In genomic region chrX:53266175-53266574, GRCh38 we compare ENCODE assay signal across 17 cellular contexts. TPM values are rescaled to one million over a fixed set of nuclear protein-coding genes. Genes with fewer than 3 reads are reported as not detected.
A peak's percentile ranks its signal among the peaks of the same experiment; 100 is the strongest.
DNase-seq lines count a peak whose midpoint lies in the region; ATAC-seq and TF ChIP-seq lines count a peak whose summit lies in the region.
"Had no signal": no experiment of that assay in that cellular context is flagged by ENCODE, and none has a peak within 500 bp of the region (broad histone marks: within the 10 kb centered on the region; RNA-seq: fewer than 3 reads in every experiment).

No MANE protein-coding gene starts in this region.

- in situ Hi-C loops in brain microvascular endothelial cell (cut with HindIII; ENCODE audit: low pct_ligation_motif_present, low sequenced_read_pairs): no loop called here

- no peaks in the 10 kb centered on the region for H3F3A ChIP-seq in DOHH2 (ENCODE audit: control insufficient read depth, insufficient read depth)

- H3K4me1 ChIP-seq in DOHH2 (ENCODE audit: control insufficient read depth, low read length) (peaks cover 37% of the 10 kb centered on the region), left lung (peaks cover 2 to 43% of the 10 kb centered on the region in 2 donors), subcutaneous abdominal adipose tissue (ENCODE audit: control insufficient read depth in 5 of 5, insufficient read depth in 5 of 5, low read length in 5 of 5) (peaks cover 0 to 43% (median 27%) of the 10 kb centered on the region in 5 donors)

- H3K4me2 ChIP-seq in DOHH2 (ENCODE audit: low read length): peak overlapping the region; percentile 48; the same call in 1 of the 2 replicates

- H3K4me3 Mint-ChIP-seq in T-cell: no peak overlapping the region
- H3K4me3 Mint-ChIP-seq: activated naive CD4-positive, alpha-beta T cell treated with anti-CD3 and anti-CD28 coated beads for 36 hours; memory B cell had no signal

- intact Hi-C loops in left lung (cut with DNase I): no loop called here

- H3K9me3 ChIP-seq in DOHH2 (ENCODE audit: control insufficient read depth, insufficient read depth, low read length) (no peaks in the 10 kb centered on the region), left lung (no peaks in the 10 kb centered on the region), subcutaneous abdominal adipose tissue (ENCODE audit: control insufficient read depth in 5 of 5, low read length in 5 of 5) (no peaks in the 10 kb centered on the region)

- H3K27ac ChIP-seq in DOHH2 (ENCODE audit: low read depth, low read length) (no peak overlapping the region), brain microvascular endothelial cell (peak overlapping the region; percentile 32), left lung (peak overlapping the region; percentile 45 to 59), subcutaneous abdominal adipose tissue (ENCODE audit: low read depth, low read length) (peak overlapping the region; percentile 60)

- peaks cover 0 to 16% of the 10 kb centered on the region in 2 donors for H3K27me3 Mint-ChIP-seq in T-cell

- H3K36me3 Mint-ChIP-seq in T-cell: no peaks in the 10 kb centered on the region
- H3K36me3 Mint-ChIP-seq: memory B cell had no signal

- CTCF ChIA-PET in T-cell (lab: Charles Lee): interaction anchor here in 1 of 2 donors (0.7 kb wide), 1 partner anchor 18 kb away, joined by 4 read pairs; no protein-coding TSS in a partner anchor

- H3K4me1 Mint-ChIP-seq in T-cell: peaks cover 24 to 32% (median 26%) of the 10 kb centered on the region in 3 donors

- ATAC-seq in left lung (peak; percentile 58), GM21619 (IDR thresholded peaks at IDR 0.05; ENCODE audit: unreplicated experiment) (no peak), T-cell (replicated peaks in 1 of 4) (no peak)

- no peaks in the 10 kb centered on the region for H4K20me1 ChIP-seq in DOHH2 (ENCODE audit: control insufficient read depth, insufficient read depth, low read depth, low read length)

- no peak overlapping the region for H3K27ac Mint-ChIP-seq in T-cell
- H3K27ac Mint-ChIP-seq: activated naive CD4-positive, alpha-beta T cell treated with anti-CD3 and anti-CD28 coated beads for 36 hours; memory B cell had no signal

- no peak for TF ChIP-seq CTCF in DOHH2 (IDR thresholded peaks at IDR 0.05; ENCODE audit: low read depth, low read length, poor library complexity, severe bottlenecking)
- no peak for TF ChIP-seq CTCF in brain microvascular endothelial cell (IDR thresholded peaks at IDR 0.05; ENCODE audit: low read depth, low read length, missing control alignments)
- TF ChIP-seq CTCF in left lung (IDR thresholded peaks at IDR 0.05): no peak

- H3K36me3 ChIP-seq in DOHH2 (ENCODE audit: control insufficient read depth, low read length): no peaks in the 10 kb centered on the region
- no peaks in the 10 kb centered on the region for H3K36me3 ChIP-seq in brain microvascular endothelial cell (replicated peaks)
- no peaks in the 10 kb centered on the region for H3K36me3 ChIP-seq in left lung
- H3K36me3 ChIP-seq in subcutaneous abdominal adipose tissue (ENCODE audit: control insufficient read depth in 5 of 5, insufficient read depth in 5 of 5, low read length in 5 of 5): no peaks in the 10 kb centered on the region

- H3K9me3 Mint-ChIP-seq in T-cell: no peaks in the 10 kb centered on the region
- H3K9me3 Mint-ChIP-seq: activated naive CD4-positive, alpha-beta T cell treated with anti-CD3 and anti-CD28 coated beads for 36 hours; memory B cell had no signal

- H3K4me3 ChIP-seq in DOHH2 (ENCODE audit: low read length) (peak overlapping the region; percentile 36; the same call in 1 of the 2 replicates), brain microvascular endothelial cell (ENCODE audit: low read depth, low read length) (no peak overlapping the region), left lung (no peak overlapping the region), subcutaneous abdominal adipose tissue (ENCODE audit: low read depth in 1 of 5, low read length in 5 of 5) (no peak overlapping the region)

- POLR2A ChIA-PET in T-cell (lab: Charles Lee): no interaction called here

- peak overlapping the region in 1 of 5 donors; percentile 7 for H3K9ac ChIP-seq in subcutaneous abdominal adipose tissue (ENCODE audit: low read length in 5 of 5)

- no peaks in the 10 kb centered on the region for H3K9me2 ChIP-seq in DOHH2 (replicated peaks; ENCODE audit: control insufficient read depth, low read length)

- H3K79me2 ChIP-seq in DOHH2 (ENCODE audit: control insufficient read depth, low read length): no peaks in the 10 kb centered on the region

- H3K27me3 ChIP-seq in DOHH2 (ENCODE audit: control insufficient read depth, low read length): no peaks in the 10 kb centered on the region
- no peaks in the 10 kb centered on the region for H3K27me3 ChIP-seq in brain microvascular endothelial cell (replicated peaks)
- no peaks in the 10 kb centered on the region for H3K27me3 ChIP-seq in left lung
- peaks cover 4 to 25% (median 19%) of the 10 kb centered on the region in 5 donors for H3K27me3 ChIP-seq in subcutaneous abdominal adipose tissue (ENCODE audit: control insufficient read depth in 5 of 5, insufficient read depth in 4 of 5, low read length in 5 of 5)

- no peak for DNase-seq in brain microvascular endothelial cell
- no peak for DNase-seq in left lung
- DNase-seq in midbrain (lab: John Stamatoyannopoulos, UW): no peak
- no peak for DNase-seq in T-cell
- no peak for DNase-seq in GM19238 (ENCODE audit: insufficient read length, low spot score)
- DNase-seq: activated CD4-positive, alpha-beta T cell treated with anti-CD3 and anti-CD28 coated beads, Interleukin-2, amount 50 U/mL, for 4 hours; activated naive CD4-positive, alpha-beta T cell treated with anti-CD3 and anti-CD28 coated beads for 36 hours; activated T-cell treated with anti-CD3 and anti-CD28 coated beads for 4 hours; NCI-H1417; NCI-H2171; NCI-H748 treated with DMSO at 0.1 percent for 48 hours; retina; stimulated activated CD4-positive, alpha-beta T cell treated with anti-CD3 and anti-CD28 coated beads, Interleukin-1b, Interleukin-23, amount 100 ng/mL, for 48 hours had no signal

RNA-seq across cellular contexts. Expression of gene IQSEC2, which starts 15.2 kb away (rescaled TPM):
- total RNA-seq in left lung: 10 to 100 TPM; 15.6 to 17.3 TPM
- total RNA-seq in T-cell: 1 to 10 TPM; 1.2 to 2.0 (median 1.4) TPM

RNA-seq across cellular contexts. Expression of gene KDM5C, which starts 41.2 kb away (rescaled TPM):
- total RNA-seq in left lung (100 to 1,000 TPM in 1 of 2 donors, 10 to 100 TPM in 1; 75.0 to 106 TPM), T-cell (100 to 1,000 TPM; 130 to 329 (median 197) TPM)

Comparison
In these comparisons a context has a peak if more than half of its experiments do, and no peak if none do; other contexts are left out.
1. RNA of gene IQSEC2, which starts 15.2 kb away (total RNA-seq): 15.6 to 17.3 TPM in left lung; 1.2 to 2.0 TPM in T-cell; every median in the first group is over 4 times any median in the second.